In the genomic region with DNA sequence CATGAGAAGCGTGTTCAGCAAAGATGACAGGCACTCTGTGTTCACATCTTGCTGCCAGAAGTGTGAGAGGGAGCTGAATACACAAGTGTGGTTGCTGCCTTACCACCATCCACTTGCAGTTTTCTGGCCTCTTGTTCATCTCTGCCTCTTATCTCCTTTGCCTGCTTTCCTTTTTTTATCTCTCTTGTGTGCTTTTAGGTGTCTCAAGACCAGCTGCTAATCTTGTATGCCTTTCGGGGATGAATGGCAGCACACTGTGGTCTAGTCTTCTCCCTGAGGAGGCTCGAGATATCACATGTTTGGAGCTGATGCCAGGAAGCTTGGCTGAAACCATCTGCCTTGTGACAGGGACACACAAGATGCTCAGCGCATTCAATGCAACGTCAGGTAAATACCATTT, we compare ENCODE assay signal across 22 cellular contexts. TPM values are rescaled to one million over a fixed set of nuclear protein-coding genes. Genes with fewer than 3 reads are reported as not detected.
DNase-seq lines count a peak whose midpoint lies in the region; ATAC-seq and TF ChIP-seq lines count a peak whose summit lies in the region.
"Had no signal": no experiment of that assay in that cellular context is flagged by ENCODE, and none has a peak within 500 bp of the region (broad histone marks: within the 10 kb centered on the region; RNA-seq: fewer than 3 reads in every experiment).

No MANE protein-coding gene starts in this region.

- no TSS peak for BruUV-seq in A673 (replicated peaks; lab: Mats Ljungman, UMichigan)

- no peak overlapping the region for H3K9ac ChIP-seq in BLaER1

- H3K27me3 ChIP-seq in BLaER1 (no peaks in the 10 kb centered on the region), upper lobe of right lung (no peaks in the 10 kb centered on the region), A673 (replicated peaks; ENCODE audit: insufficient read depth, low read depth, low read length, poor library complexity) (no peaks in the 10 kb centered on the region)
- H3K27me3 ChIP-seq: BE2C had no signal

- H3K27ac ChIP-seq in BLaER1 (no peak overlapping the region), VCaP (peak overlapping the region; percentile 27; the same call in 1 of the 2 replicates), upper lobe of right lung (no peak overlapping the region), A673 (ENCODE audit: low read depth, low read length, poor library complexity, severe bottlenecking) (no peak overlapping the region)
- H3K27ac ChIP-seq: A549 had no signal

- peaks cover 78% of the 10 kb centered on the region for H3K36me3 ChIP-seq in BLaER1
- peaks cover 25% of the 10 kb centered on the region for H3K36me3 ChIP-seq in upper lobe of right lung
- H3K36me3 ChIP-seq in A673 (ENCODE audit: insufficient read depth, low read length, poor library complexity, severe bottlenecking) = no peaks in the 10 kb centered on the region
- H3K36me3 ChIP-seq: BE2C had no signal

- POLR2A ChIA-PET in A673 (lab: Charles Lee; ENCODE audit: low non-redundant PET) = no interaction called here

- H3K9me3 ChIP-seq in BLaER1 = no peaks in the 10 kb centered on the region
- H3K9me3 ChIP-seq in upper lobe of right lung = no peaks in the 10 kb centered on the region
- H3K9me3 ChIP-seq in A673 (ENCODE audit: low read depth, low read length, poor library complexity, severe bottlenecking) = no peaks in the 10 kb centered on the region
- H3K9me3 ChIP-seq: A549, BE2C, Caco-2 had no signal

- intact Hi-C loops in upper lobe of right lung (cut with DNase I) = no loop called here
- intact Hi-C loops in A673 (cut with micrococcal nuclease; ENCODE audit: unreplicated experiment) = no loop called here

- DNase-seq in OCI-M1 (lab: John Stamatoyannopoulos, UW) (peak; percentile 89), myocyte (ENCODE audit: low read depth) (peak; percentile 24), upper lobe of right lung (no peak), A673 (ENCODE audit: low spot score) (no peak)
- no peak for DNase-seq in activated CD4-positive, alpha-beta T cell treated with anti-CD3 and anti-CD28 coated beads for 48 hours
- DNase-seq: BE2C; CD4-positive, alpha-beta T cell; DMS 273 treated with DMSO at 0.1 percent for 48 hours; DMS79 treated with DMSO at 0.1 percent for 48 hours; MM.1S; NCI-H1048; NCI-H1436; NCI-H187 treated with DMSO at 0.1 percent for 48 hours; NCI-H2107; NCI-H2227 treated with DMSO at 0.1 percent for 48 hours; Right ventricle myocardium superior; SW 1271 had no signal

- TF ChIP-seq CTCF in VCaP (conservative IDR thresholded peaks at IDR 0.05) = no peak
- no peak for TF ChIP-seq CTCF in upper lobe of right lung (IDR thresholded peaks at IDR 0.05)
- no peak for TF ChIP-seq CTCF in A673 (conservative IDR thresholded peaks at IDR 0.05; ENCODE audit: low read depth, low read length)

- H3K4me2 ChIP-seq in BLaER1 = peak overlapping the region; percentile 27; the same call in 1 of the 2 replicates
- H3K4me2 ChIP-seq: A549 had no signal

- H3K4me3 ChIP-seq in BLaER1 (no peak overlapping the region), upper lobe of right lung (no peak overlapping the region), A673 (ENCODE audit: low read depth, low read length, poor library complexity, severe bottlenecking) (no peak overlapping the region)
- H3K4me3 ChIP-seq: A549, GM12878 had no signal

- no peak for ATAC-seq in upper lobe of right lung
- ATAC-seq: A549, GM12878 had no signal

- CTCF ChIA-PET in A673 (lab: Charles Lee) = no interaction called here

- H3K4me1 ChIP-seq in BLaER1 (peaks cover 6% of the 10 kb centered on the region; the same call in 1 of the 2 replicates), upper lobe of right lung (no peaks in the 10 kb centered on the region), A673 (ENCODE audit: insufficient read depth, low read length, poor library complexity, severe bottlenecking) (no peaks in the 10 kb centered on the region)
- H3K4me1 ChIP-seq: A549, BE2C had no signal

- no peaks in the 10 kb centered on the region for H4K20me1 ChIP-seq in BLaER1

RNA-seq across cellular contexts. Expression of gene FAM234B, which starts 17.2 kb away (rescaled TPM):
- total RNA-seq in myocyte (4.1 and 6.1 TPM in 2 replicates), upper lobe of right lung (9.6 TPM), A673 (2021) (11.8 and 13.2 TPM in 2 replicates)
- polyA plus RNA-seq in myocyte (2012) = 4.4 TPM

RNA-seq across cellular contexts. Expression of gene GSG1, which starts 42.1 kb away (rescaled TPM):
- total RNA-seq in myocyte (2.3 TPM in 2 replicates), upper lobe of right lung (not detected), A673 (2021) (0.24 TPM in 1 of 2 replicates, not detected in the other)
- polyA plus RNA-seq in myocyte (2012) = 7.3 TPM
- total RNA-seq: Caco-2; CD4-positive, alpha-beta T cell; GM12878; Right ventricle myocardium superior had no signal
- polyA plus RNA-seq: GM12878 had no signal

Comparison
In these comparisons a context has a peak if more than half of its experiments do, and no peak if none do; other contexts are left out.
1. DNase-seq: peak in OCI-M1 (single experiment) and myocyte (single experiment); none in upper lobe of right lung (single experiment), A673 (single experiment) and activated CD4-positive, alpha-beta T cell treated with anti-CD3 and anti-CD28 coated beads for 48 hours (single experiment).